19 cellular contexts compared by ENCODE assay signal in the genomic region with DNA sequence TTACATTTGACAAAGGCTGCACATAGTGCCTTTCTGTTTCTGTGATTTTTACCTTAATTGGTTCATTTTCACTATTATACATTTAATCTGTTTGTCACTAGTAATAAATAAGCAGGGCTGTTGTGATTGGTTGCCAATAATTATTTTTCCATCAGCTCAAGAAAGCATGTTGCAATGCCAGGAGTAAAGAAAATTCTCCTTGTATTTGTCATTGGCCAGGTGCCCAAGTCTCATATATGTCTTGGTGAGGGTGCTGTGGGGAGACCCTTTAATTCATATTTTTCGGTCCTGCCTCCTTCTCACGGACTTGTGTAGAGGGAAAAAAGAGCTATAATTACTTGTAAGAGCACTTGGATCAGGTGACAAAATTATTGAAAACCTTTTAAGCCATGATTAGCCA.
A peak's percentile ranks its signal among the peaks of the same experiment; 100 is the strongest.
DNase-seq lines count a peak whose midpoint lies in the region; ATAC-seq, FAIRE-seq and TF ChIP-seq lines count a peak whose summit lies in the region.
"Had no signal": no experiment of that assay in that cellular context is flagged by ENCODE, and none has a peak within 500 bp of the region (broad histone marks: within the 10 kb centered on the region; RNA-seq: fewer than 3 reads in every experiment).

No MANE protein-coding gene starts in this region.

- no peak for TF ChIP-seq POLR2A in H54 (IDR thresholded peaks at IDR 0.05; ENCODE audit: low read depth, low read length)

- H3K9me3 ChIP-seq in neuronal stem cell (replicated peaks in 1 of 2; ENCODE audit: control insufficient read depth in 2 of 2, insufficient read depth in 1 of 2, low read depth in 1 of 2, low read length in 2 of 2): peaks cover 2 to 3% of the 10 kb centered on the region in 2 donors
- H3K9me3 ChIP-seq in aorta (ENCODE audit: control insufficient read depth, low read length): no peaks in the 10 kb centered on the region
- H3K9me3 ChIP-seq in CD8-positive, alpha-beta memory T cell (ENCODE audit: low read length): no peaks in the 10 kb centered on the region
- H3K9me3 ChIP-seq: psoas muscle had no signal

- no CpG with 5 or more reads among the region's 2 CpGs for WGBS in neuronal stem cell (ENCODE audit: extremely low coverage in 2 of 2, insufficient read length in 2 of 2, insufficient replicate concordance in 1 of 2), 2 donors
- WGBS in aorta, 2 donors: 84 to 93% methylated on average over 2 of the region's 2 CpGs

- CTCF ChIA-PET in CD8-positive, alpha-beta memory T cell (lab: Charles Lee): no interaction called here

- ATAC-seq in aorta (ENCODE audit: low FRiP score): no peak
- ATAC-seq: activated CD4-positive, CD25-positive, alpha-beta regulatory T cell treated with anti-CD3 and anti-CD28 coated beads, Interleukin-2, amount 50 U/mL, for 24 hours; activated CD8-positive, alpha-beta memory T cell treated with anti-CD3 and anti-CD28 coated beads, Interleukin-2, amount 10 ng/mL, durations not matched to agents 7 days and 5 days; natural killer cell; stimulated activated memory B cell treated with anti-CD40 and anti-IgM and Interleukin-4, amounts not matched to agents 10 μg/mL and 1 μg/mL and 100 μg/mL, for 72 hours had no signal

- no peak overlapping the region for H3K14ac ChIP-seq in neuronal stem cell (ENCODE audit: low read length)

- DNase-seq in H54 (ENCODE audit: insufficient read length, low spot score) (no peak), NCI-H1436 treated with DMSO at 0.1 percent for 48 hours (lab: John Stamatoyannopoulos, UW) (peak; percentile 3), epithelial cell of esophagus (ENCODE audit: low read depth) (peak; percentile 48), neuronal stem cell (ENCODE audit: low spot score) (no peak), HUDEP-2 (lab: John Stamatoyannopoulos, UW; ENCODE audit: unreplicated experiment in 76 of 76) (no peak), urothelium cell line (ENCODE audit: low spot score) (no peak), aorta (no peak)
- no peak for DNase-seq in CD8-positive, alpha-beta memory T cell
- DNase-seq: activated CD8-positive, alpha-beta memory T cell treated with anti-CD3 and anti-CD28 coated beads, Interleukin-2, amount 10 ng/mL, durations not matched to agents 7 days and 5 days; amniotic stem cell; immature natural killer cell; Karpas-422; natural killer cell had no signal

- intact Hi-C loops in aorta (cut with DNase I): no loop called here

- no peak overlapping the region for H3K23ac ChIP-seq in neuronal stem cell (ENCODE audit: low read depth, low read length, poor library complexity)

- H3K4ac ChIP-seq in neuronal stem cell (ENCODE audit: low read length): no peak overlapping the region

- H3K27me3 ChIP-seq in neuronal stem cell (ENCODE audit: control insufficient read depth in 3 of 3, insufficient read depth in 3 of 3, low read depth in 1 of 3, low read length in 3 of 3) (no peaks in the 10 kb centered on the region), aorta (ENCODE audit: control insufficient read depth in 1 of 2, insufficient read depth in 2 of 2, low read length in 1 of 2) (no peaks in the 10 kb centered on the region)
- H3K27me3 ChIP-seq in CD8-positive, alpha-beta memory T cell (ENCODE audit: insufficient read depth, low read length, poor library complexity, severe bottlenecking): no peaks in the 10 kb centered on the region
- H3K27me3 ChIP-seq: tibial nerve had no signal

- H2AFZ ChIP-seq in neuronal stem cell (ENCODE audit: low read length): no peak overlapping the region

- H3K9ac ChIP-seq in neuronal stem cell (ENCODE audit: low read depth, low read length, poor library complexity): no peak overlapping the region

- FAIRE-seq in H54 (lab: Jason Lieb, UNC) (peak; percentile 57), urothelium cell line (lab: Jason Lieb, UNC) (no peak)
- FAIRE-seq: D721Med, endometrium had no signal

- H4K8ac ChIP-seq in neuronal stem cell (ENCODE audit: low read depth, low read length): no peak overlapping the region

- H3K4me3 Mint-ChIP-seq in CD8-positive, alpha-beta memory T cell: no peak overlapping the region
- H3K4me3 Mint-ChIP-seq: activated CD8-positive, alpha-beta memory T cell treated with anti-CD3 and anti-CD28 coated beads, Interleukin-2, amount 10 ng/mL, durations not matched to agents 7 days and 5 days; immature natural killer cell; natural killer cell; stimulated activated memory B cell treated with anti-CD40 and anti-IgM and Interleukin-4, amounts not matched to agents 10 μg/mL and 1 μg/mL and 100 μg/mL, for 72 hours had no signal

- H3K18ac ChIP-seq in neuronal stem cell (ENCODE audit: low read length): no peak overlapping the region

- H4K91ac ChIP-seq in neuronal stem cell (ENCODE audit: low read depth, low read length, poor library complexity): no peak overlapping the region

- H3K27ac Mint-ChIP-seq in CD8-positive, alpha-beta memory T cell: no peak overlapping the region
- H3K27ac Mint-ChIP-seq: activated CD8-positive, alpha-beta memory T cell treated with anti-CD3 and anti-CD28 coated beads, Interleukin-2, amount 10 ng/mL, durations not matched to agents 7 days and 5 days; immature natural killer cell; natural killer cell; stimulated activated memory B cell treated with anti-CD40 and anti-IgM and Interleukin-4, amounts not matched to agents 10 μg/mL and 1 μg/mL and 100 μg/mL, for 72 hours had no signal

- H2AK5ac ChIP-seq in neuronal stem cell (ENCODE audit: low read depth, low read length): no peak overlapping the region

- H3K79me1 ChIP-seq in neuronal stem cell (ENCODE audit: low read depth, low read length): no peaks in the 10 kb centered on the region

- no peak overlapping the region for H2BK15ac ChIP-seq in neuronal stem cell (ENCODE audit: low read length)

- no peaks in the 10 kb centered on the region for H3K4me1 Mint-ChIP-seq in CD8-positive, alpha-beta memory T cell
- H3K4me1 Mint-ChIP-seq: activated CD8-positive, alpha-beta memory T cell treated with anti-CD3 and anti-CD28 coated beads, Interleukin-2, amount 10 ng/mL, durations not matched to agents 7 days and 5 days; immature natural killer cell; natural killer cell; stimulated activated memory B cell treated with anti-CD40 and anti-IgM and Interleukin-4, amounts not matched to agents 10 μg/mL and 1 μg/mL and 100 μg/mL, for 72 hours had no signal

- POLR2A ChIA-PET in CD8-positive, alpha-beta memory T cell (lab: Charles Lee): no interaction called here

- H3K27ac ChIP-seq in neuronal stem cell (replicated peaks; ENCODE audit: low read length) (peak overlapping the region; percentile 75), aorta (ENCODE audit: low read depth in 1 of 2, low read length in 2 of 2) (no peak overlapping the region)
- no peak overlapping the region for H3K27ac ChIP-seq in CD8-positive, alpha-beta memory T cell (ENCODE audit: low read depth, low read length)
- H3K27ac ChIP-seq: psoas muscle had no signal

- H3K36me3 Mint-ChIP-seq in CD8-positive, alpha-beta memory T cell: no peaks in the 10 kb centered on the region
- H3K36me3 Mint-ChIP-seq: activated CD8-positive, alpha-beta memory T cell treated with anti-CD3 and anti-CD28 coated beads, Interleukin-2, amount 10 ng/mL, durations not matched to agents 7 days and 5 days; immature natural killer cell; stimulated activated memory B cell treated with anti-CD40 and anti-IgM and Interleukin-4, amounts not matched to agents 10 μg/mL and 1 μg/mL and 100 μg/mL, for 72 hours had no signal

- H3K4me1 ChIP-seq in neuronal stem cell (ENCODE audit: control insufficient read depth in 2 of 2, insufficient read depth in 1 of 2, low read depth in 1 of 2, low read length in 2 of 2): peaks cover 2 to 8% of the 10 kb centered on the region in 2 donors
- peaks cover 0 to 4% of the 10 kb centered on the region in 2 donors for H3K4me1 ChIP-seq in aorta (ENCODE audit: control insufficient read depth in 1 of 2, insufficient read depth in 2 of 2, low read length in 2 of 2)
- no peaks in the 10 kb centered on the region for H3K4me1 ChIP-seq in CD8-positive, alpha-beta memory T cell (ENCODE audit: insufficient read depth, low read length)

- H3K4me3 ChIP-seq in epithelial cell of esophagus (ENCODE audit: low read length) (no peak overlapping the region), neuronal stem cell (ENCODE audit: low read length in 2 of 2) (no peak overlapping the region), aorta (ENCODE audit: low read length in 2 of 2) (no peak overlapping the region)
- no peak overlapping the region for H3K4me3 ChIP-seq in CD8-positive, alpha-beta memory T cell (ENCODE audit: low read length)
- H3K4me3 ChIP-seq: psoas muscle, tibial nerve had no signal

- H3K27me3 Mint-ChIP-seq in CD8-positive, alpha-beta memory T cell: peaks cover 0 to 2% of the 10 kb centered on the region in 2 donors
- H3K27me3 Mint-ChIP-seq: activated CD8-positive, alpha-beta memory T cell treated with anti-CD3 and anti-CD28 coated beads, Interleukin-2, amount 10 ng/mL, durations not matched to agents 7 days and 5 days; stimulated activated memory B cell treated with anti-CD40 and anti-IgM and Interleukin-4, amounts not matched to agents 10 μg/mL and 1 μg/mL and 100 μg/mL, for 72 hours had no signal

- H3K9me3 Mint-ChIP-seq in CD8-positive, alpha-beta memory T cell: peaks cover 0 to 9% (median 4%) of the 10 kb centered on the region in 5 donors

- H3K36me3 ChIP-seq in neuronal stem cell (replicated peaks in 1 of 2; ENCODE audit: control insufficient read depth in 2 of 2, insufficient read depth in 2 of 2, low read length in 2 of 2) (no peaks in the 10 kb centered on the region), aorta (ENCODE audit: control insufficient read depth in 1 of 2, insufficient read depth in 2 of 2, low read length in 1 of 2) (no peaks in the 10 kb centered on the region)
- H3K36me3 ChIP-seq in CD8-positive, alpha-beta memory T cell (ENCODE audit: insufficient read depth, low read length): no peaks in the 10 kb centered on the region
- H3K36me3 ChIP-seq: tibial nerve had no signal

- no peak overlapping the region for H3K4me2 ChIP-seq in neuronal stem cell (ENCODE audit: insufficient read depth, low read length, poor library complexity, severe bottlenecking)

- TF ChIP-seq CTCF in epithelial cell of esophagus (IDR thresholded peaks at IDR 0.05; ENCODE audit: insufficient read depth, low read depth, low read length, missing control alignments): no peak

- H2BK120ac ChIP-seq in neuronal stem cell (ENCODE audit: low read depth, low read length): no peak overlapping the region

- H2BK5ac ChIP-seq in neuronal stem cell (ENCODE audit: low read length): no peak overlapping the region

- H2BK12ac ChIP-seq in neuronal stem cell (ENCODE audit: low read length): no peak overlapping the region

Comparison
In these comparisons a context has a peak if more than half of its experiments do, and no peak if none do; other contexts are left out.
1. DNase-seq: peak in NCI-H1436 treated with DMSO at 0.1 percent for 48 hours (single experiment) and epithelial cell of esophagus (single experiment); none in H54 (single experiment), neuronal stem cell (single experiment), HUDEP-2 (0 of 76), urothelium cell line (single experiment), aorta (0 of 2) and CD8-positive, alpha-beta memory T cell (0 of 5).